ENCODE assay signal across 9 cellular contexts in the genomic region with DNA sequence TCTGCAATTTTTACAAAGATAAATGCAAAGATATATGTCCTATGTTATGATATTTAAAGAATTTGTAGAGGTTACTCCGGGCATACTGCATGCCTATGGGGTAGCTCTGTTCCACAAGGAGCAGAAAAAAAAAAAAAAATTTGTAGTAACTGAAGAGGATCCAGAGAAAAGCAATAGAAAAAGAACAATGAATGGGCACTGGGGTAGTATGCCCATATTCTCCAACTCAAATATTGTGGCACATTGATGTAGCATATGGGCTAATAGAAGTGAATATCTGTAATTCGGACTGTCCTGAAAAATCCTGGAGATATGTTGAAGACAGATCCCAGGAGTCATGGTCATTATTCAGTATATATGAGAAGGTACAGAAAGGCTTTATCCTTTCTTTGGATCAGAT. TPM values are rescaled to one million over a fixed set of nuclear protein-coding genes. Genes with fewer than 3 reads are reported as not detected.
A peak's percentile ranks its signal among the peaks of the same experiment; 100 is the strongest.
DNase-seq lines count a peak whose midpoint lies in the region; ATAC-seq and TF ChIP-seq lines count a peak whose summit lies in the region.
"Had no signal": no experiment of that assay in that cellular context is flagged by ENCODE, and none has a peak within 500 bp of the region (broad histone marks: within the 10 kb centered on the region; RNA-seq: fewer than 3 reads in every experiment).

No MANE protein-coding gene starts in this region.

- in situ Hi-C loops in KBM-7 (cut with MboI; ENCODE audit: low pct_unique_long_range_greater_than_20kb, low sequenced_read_pairs): no loop called here

- peaks cover 55% of the 10 kb centered on the region for H3K4me1 Mint-ChIP-seq in HFFc6 (ENCODE audit: low read depth)

- no peak for TF ChIP-seq EP300 in esophagus muscularis mucosa (IDR thresholded peaks at IDR 0.05)

- H3K36me3 Mint-ChIP-seq in HFFc6 (ENCODE audit: low read depth): peaks cover 19% of the 10 kb centered on the region

- H3K9me3 Mint-ChIP-seq in HFFc6: no peaks in the 10 kb centered on the region

- H3K36me3 ChIP-seq in SU-DHL-6 (ENCODE audit: low read length) (no peaks in the 10 kb centered on the region), esophagus muscularis mucosa (peaks cover 0 to 7% (median 1%) of the 10 kb centered on the region in 4 donors), skeletal muscle satellite cell (ENCODE audit: insufficient read depth, low read length) (peaks cover 8% of the 10 kb centered on the region)

- no peak for TF ChIP-seq CTCF in HFFc6 (IDR thresholded peaks at IDR 0.05)
- no peak for TF ChIP-seq CTCF in SU-DHL-6 (IDR thresholded peaks at IDR 0.05; ENCODE audit: insufficient read depth, low read length, poor library complexity, severe bottlenecking)
- no peak for TF ChIP-seq CTCF in esophagus muscularis mucosa (IDR thresholded peaks at IDR 0.05)

- H3K27me3 Mint-ChIP-seq in HFFc6 (ENCODE audit: insufficient read depth): no peaks in the 10 kb centered on the region; the same call in 1 of the 2 replicates

- no peak overlapping the region for H3K4me3 ChIP-seq in SU-DHL-6 (ENCODE audit: insufficient read depth, low read length, poor library complexity, severe bottlenecking)
- peak overlapping the region in 1 of 4 donors; percentile 97 for H3K4me3 ChIP-seq in esophagus muscularis mucosa
- H3K4me3 ChIP-seq in skeletal muscle satellite cell (ENCODE audit: low read length): peak overlapping the region; percentile 73

- intact Hi-C loops in esophagus muscularis mucosa (cut with DNase I): loop anchor here (5.0 kb wide), 2 partner anchors 37 to 133 kb away; a partner anchor contains a TSS

- peaks cover 37% of the 10 kb centered on the region for H3K79me2 ChIP-seq in SU-DHL-6 (ENCODE audit: insufficient read depth, low read length)

- 0 out of 2 replicates have a peak, but pooled peaks cover 18% of the 10 kb centered on the region for H3F3A ChIP-seq in SU-DHL-6 (ENCODE audit: insufficient read depth)

- peak overlapping the region; percentile 78 for H3K4me3 Mint-ChIP-seq in HFFc6

- 31% methylated on average over 2 of the region's 2 CpGs for WGBS in esophagus muscularis mucosa

- peaks cover 11% of the 10 kb centered on the region; the same call in 1 of the 2 replicates for H4K20me1 ChIP-seq in SU-DHL-6 (ENCODE audit: low read depth, low read length)

- peak overlapping the region; percentile 78 for H3K9ac ChIP-seq in SU-DHL-6 (ENCODE audit: low read length)
- H3K9ac ChIP-seq in skeletal muscle satellite cell (ENCODE audit: low read depth, low read length): peak overlapping the region; percentile 82

- no peaks in the 10 kb centered on the region for H3K9me2 ChIP-seq in SU-DHL-6 (replicated peaks; ENCODE audit: insufficient read depth, low read length)

- TF ChIP-seq POLR2A in esophagus muscularis mucosa (IDR thresholded peaks at IDR 0.05; ENCODE audit: low read depth): no peak

- peak overlapping the region; percentile 78 for H3K27ac Mint-ChIP-seq in HFFc6

- peak overlapping the region; percentile 76 for H3K4me2 ChIP-seq in SU-DHL-6 (ENCODE audit: low read depth, low read length, poor library complexity, severe bottlenecking)
- peak overlapping the region; percentile 93 for H3K4me2 ChIP-seq in skeletal muscle satellite cell (ENCODE audit: low read length)

- H3K27me3 ChIP-seq in SU-DHL-6 (ENCODE audit: low read length): no peaks in the 10 kb centered on the region
- no peaks in the 10 kb centered on the region for H3K27me3 ChIP-seq in esophagus muscularis mucosa
- no peaks in the 10 kb centered on the region for H3K27me3 ChIP-seq in skeletal muscle satellite cell (ENCODE audit: control insufficient read depth, insufficient read depth, low read length)

- no peak for ATAC-seq in HG03342 (IDR thresholded peaks at IDR 0.05; ENCODE audit: unreplicated experiment)
- ATAC-seq in GM21423 (IDR thresholded peaks at IDR 0.05; ENCODE audit: unreplicated experiment): no peak

- H3K27ac ChIP-seq in SU-DHL-6 (ENCODE audit: low read depth, low read length): no peak overlapping the region; the same call in 1 of the 2 replicates
- peak overlapping the region in 3 of 4 donors; percentile 95 to 99 (median 96) for H3K27ac ChIP-seq in esophagus muscularis mucosa (replicated peaks in 1 of 4)

- DNase-seq in HFFc6: no peak
- no peak for DNase-seq in esophagus muscularis mucosa (ENCODE audit: extremely low spot score)
- DNase-seq in SKM-1 treated with dmso at 0.1 percent for 144 hours (lab: John Stamatoyannopoulos, UW; ENCODE audit: unreplicated experiment): no peak
- no peak for DNase-seq in KBM-7
- DNase-seq: NCI-H524 had no signal

- peak overlapping the region; percentile 92 for H2AFZ ChIP-seq in SU-DHL-6 (ENCODE audit: low read depth, low read length, severe bottlenecking)

- H3K9me3 ChIP-seq in SU-DHL-6 (ENCODE audit: insufficient read depth, low read length) (no peaks in the 10 kb centered on the region), esophagus muscularis mucosa (no peaks in the 10 kb centered on the region), skeletal muscle satellite cell (replicated peaks; ENCODE audit: low read length) (no peaks in the 10 kb centered on the region)

- H3K4me1 ChIP-seq in esophagus muscularis mucosa (peaks cover 17 to 41% (median 30%) of the 10 kb centered on the region in 4 donors), skeletal muscle satellite cell (ENCODE audit: control insufficient read depth, insufficient read depth, low read length) (peaks cover 48% of the 10 kb centered on the region)

RNA-seq across cellular contexts. Expression of a gene that starts 1.1 kb away (rescaled TPM):
- total RNA-seq in HFFc6 (2021; fragmentation: NEBNext Ultra II Directional; extraction: Animal tissue kit (Norgen Biotek cat#: 25700)): 10 to 100 TPM; 63.3 to 78.7 (median 71.2) TPM
- 10 to 100 TPM; 59.0 to 93.1 (median 69.2) TPM for total RNA-seq in esophagus muscularis mucosa
- 42.8 and 50.0 TPM in 2 replicates for total RNA-seq in skeletal muscle satellite cell (2012; rRNA removed)

RNA-seq across cellular contexts. Expression of a gene that starts 36.2 kb away (rescaled TPM):
- total RNA-seq in HFFc6 (2021; fragmentation: NEBNext Ultra II Directional; extraction: Animal tissue kit (Norgen Biotek cat#: 25700)): 100 to 1,000 TPM; 181 to 275 (median 249) TPM
- 100 to 1,000 TPM; 274 to 655 (median 373) TPM for total RNA-seq in esophagus muscularis mucosa
- 286 and 452 TPM in 2 replicates for total RNA-seq in skeletal muscle satellite cell (2012; rRNA removed)

RNA-seq across cellular contexts. Expression of a gene that starts 48.3 kb away (rescaled TPM):
- total RNA-seq in HFFc6 (2021; fragmentation: NEBNext Ultra II Directional; extraction: Animal tissue kit (Norgen Biotek cat#: 25700)): 1 to 10 TPM in 2 of 6 experiments, under 1 TPM in 4; 0.11 to 1.2 (median 0.51) TPM
- total RNA-seq in esophagus muscularis mucosa: not detected
- total RNA-seq in skeletal muscle satellite cell (2012; rRNA removed): 0.44 and 0.51 TPM in 2 replicates
